Comparison of ENCODE assay signal across 34 cellular contexts in genomic region chr5:107582625-107583024, GRCh38.
"Had no signal": no experiment of that assay in that cellular context is flagged by ENCODE, and none has a peak within 500 bp of the region (broad histone marks: within the 10 kb centered on the region; RNA-seq: fewer than 3 reads in every experiment).

No MANE protein-coding gene starts in this region.

- DNase-seq: activated B cell treated with CpG ODN at 0.5 μM for 24 hours; activated CD4-positive, alpha-beta memory T cell treated with anti-CD3 and anti-CD28 coated beads for 36 hours; activated CD4-positive, alpha-beta T cell treated with anti-CD3 and anti-CD28 coated beads for 4 hours; activated CD4-positive, alpha-beta T cell treated with anti-CD3 and anti-CD28 coated beads, Interleukin-2, amount 10 ng/mL, durations not matched to agents 24 days and 14 days; activated CD4-positive, alpha-beta T cell treated with anti-CD3 and anti-CD28 coated beads, Interleukin-2, amount 50 U/mL, for 1 hour; activated CD4-positive, alpha-beta T cell treated with anti-CD3 and anti-CD28 coated beads, Interleukin-2, amount 50 U/mL, for 4 hours; activated CD4-positive, CD25-positive, alpha-beta regulatory T cell treated with anti-CD3 and anti-CD28 coated beads, Interleukin-2, amount 50 U/mL, for 72 hours; activated CD8-positive, alpha-beta memory T cell treated with anti-CD3 and anti-CD28 coated beads, Interleukin-2, amount 50 U/mL, for 4 hours; activated CD8-positive, alpha-beta T cell treated with anti-CD3 and anti-CD28 coated beads for 36 hours; activated effector memory CD4-positive, alpha-beta T cell treated with anti-CD3 and anti-CD28 coated beads, Interleukin-2, amount 50 U/mL, for 16 hours; activated gamma-delta T cell treated with Interleukin-2 at 50 U/mL for 16 hours; activated naive CD4-positive, alpha-beta T cell; activated naive CD4-positive, alpha-beta T cell treated with anti-CD3 and anti-CD28 coated beads for 36 hours; activated naive CD4-positive, alpha-beta T cell treated with anti-CD3 and anti-CD28 coated beads, Interleukin-2, amount 50 U/mL, for 16 hours; activated naive CD8-positive, alpha-beta T cell treated with anti-CD3 and anti-CD28 coated beads for 36 hours; activated T-cell treated with anti-CD3 and anti-CD28 coated beads for 4 hours; activated T-cell treated with anti-CD3 and anti-CD28 coated beads, Interleukin-2, amount 50 U/mL, for 1 hour; activated T-cell treated with anti-CD3 and anti-CD28 coated beads, Interleukin-2, amount 50 U/mL, for 4 hours; activated T-cell treated with anti-CD3 and anti-CD28 coated beads, Interleukin-2, amount 50 U/mL, for 72 hours; adrenal gland; amniotic stem cell; aorta; body of pancreas; brain microvascular endothelial cell; central memory CD4-positive, alpha-beta T cell; T-helper 2 cell; T-helper 9 cell had no signal

- H3K36me3 ChIP-seq: adrenal gland, brain microvascular endothelial cell, breast epithelium had no signal

- ATAC-seq: activated CD8-positive, alpha-beta T cell treated with anti-CD3 and anti-CD28 coated beads for 36 hours; activated naive CD4-positive, alpha-beta T cell treated with anti-CD3 and anti-CD28 coated beads, Interleukin-2, amount 50 U/mL, for 72 hours; activated T-cell treated with anti-CD3 and anti-CD28 coated beads, Interleukin-2, amount 50 U/mL, for 4 hours; activated T-cell treated with anti-CD3 and anti-CD28 coated beads, Interleukin-2, amount 50 U/mL, for 72 hours; activated T-helper 17 cell treated with anti-CD3 and anti-CD28 coated beads, Interleukin-2, amount 50 U/mL, for 72 hours; body of pancreas had no signal

- H3K9me3 Mint-ChIP-seq: activated B cell treated with CpG ODN at 0.5 μM for 24 hours; activated CD4-positive, alpha-beta memory T cell treated with anti-CD3 and anti-CD28 coated beads for 36 hours; activated CD4-positive, alpha-beta T cell treated with anti-CD3 and anti-CD28 coated beads, Interleukin-2, amount 10 ng/mL, durations not matched to agents 24 days and 14 days; activated CD8-positive, alpha-beta T cell treated with anti-CD3 and anti-CD28 coated beads for 36 hours; activated naive CD4-positive, alpha-beta T cell treated with anti-CD3 and anti-CD28 coated beads for 36 hours; activated naive CD4-positive, alpha-beta T cell treated with anti-CD3 and anti-CD28 coated beads, Interleukin-2, amount 50 U/mL, for 72 hours; activated naive CD8-positive, alpha-beta T cell treated with anti-CD3 and anti-CD28 coated beads for 36 hours; activated T-cell treated with anti-CD3 and anti-CD28 coated beads, Interleukin-2, amount 50 U/mL, for 4 hours; activated T-cell treated with anti-CD3 and anti-CD28 coated beads, Interleukin-2, amount 50 U/mL, for 72 hours; activated T-helper 1 cell treated with anti-CD3 and anti-CD28 coated beads, Interleukin-12 subunit alpha, Interleukin-12 subunit beta, Interleukin-2, Interleukin-4 antibody, amounts not matched to agents 30 ng/mL and 10 ng/mL and 1 ng/mL, durations not matched to agents 14 hours and 24 hours and 36 hours; activated T-helper 17 cell treated with anti-CD3 and anti-CD28 coated beads, Interleukin-2, amount 50 U/mL, for 72 hours; T-helper 1 cell treated with Interleukin-12 subunit alpha and Interleukin-12 subunit beta and Interleukin-4 antibody, amounts not matched to agents 30 μg/mL and 1 μg/mL, for 36 hours; T-helper 2 cell treated with Interferon-gamma antibody and Interleukin-4, amounts not matched to agents 5 μg/mL and 100 μg/mL, for 36 hours had no signal

- H3K36me3 Mint-ChIP-seq: activated CD4-positive, alpha-beta memory T cell treated with anti-CD3 and anti-CD28 coated beads for 36 hours; activated naive CD4-positive, alpha-beta T cell treated with anti-CD3 and anti-CD28 coated beads, Interleukin-2, amount 50 U/mL, for 72 hours; activated naive CD8-positive, alpha-beta T cell treated with anti-CD3 and anti-CD28 coated beads for 36 hours had no signal

- H3K27ac ChIP-seq: adrenal gland, body of pancreas, brain microvascular endothelial cell, breast epithelium, VCaP had no signal

- H3K27ac Mint-ChIP-seq: activated B cell treated with CpG ODN at 0.5 μM for 24 hours; activated CD4-positive, alpha-beta memory T cell treated with anti-CD3 and anti-CD28 coated beads for 36 hours; activated CD4-positive, alpha-beta T cell treated with anti-CD3 and anti-CD28 coated beads, Interleukin-2, amount 10 ng/mL, durations not matched to agents 24 days and 14 days; activated CD8-positive, alpha-beta T cell treated with anti-CD3 and anti-CD28 coated beads for 36 hours; activated naive CD4-positive, alpha-beta T cell treated with anti-CD3 and anti-CD28 coated beads for 36 hours; activated naive CD4-positive, alpha-beta T cell treated with anti-CD3 and anti-CD28 coated beads, Interleukin-2, amount 50 U/mL, for 72 hours; activated naive CD8-positive, alpha-beta T cell treated with anti-CD3 and anti-CD28 coated beads for 36 hours; activated T-cell treated with anti-CD3 and anti-CD28 coated beads, Interleukin-2, amount 50 U/mL, for 72 hours; activated T-helper 1 cell treated with anti-CD3 and anti-CD28 coated beads, Interleukin-12 subunit alpha, Interleukin-12 subunit beta, Interleukin-2, Interleukin-4 antibody, amounts not matched to agents 30 ng/mL and 10 ng/mL and 1 ng/mL, durations not matched to agents 14 hours and 24 hours and 36 hours; activated T-helper 17 cell treated with anti-CD3 and anti-CD28 coated beads, Interleukin-2, amount 50 U/mL, for 72 hours; T-helper 1 cell treated with Interleukin-12 subunit alpha and Interleukin-12 subunit beta and Interleukin-4 antibody, amounts not matched to agents 30 μg/mL and 1 μg/mL, for 36 hours; T-helper 2 cell treated with Interferon-gamma antibody and Interleukin-4, amounts not matched to agents 5 μg/mL and 100 μg/mL, for 36 hours had no signal

- H3K4me1 Mint-ChIP-seq: activated B cell treated with CpG ODN at 0.5 μM for 24 hours; activated CD4-positive, alpha-beta T cell treated with anti-CD3 and anti-CD28 coated beads, Interleukin-2, amount 10 ng/mL, durations not matched to agents 24 days and 14 days; activated naive CD8-positive, alpha-beta T cell treated with anti-CD3 and anti-CD28 coated beads for 36 hours; activated T-helper 17 cell treated with anti-CD3 and anti-CD28 coated beads, Interleukin-2, amount 50 U/mL, for 72 hours had no signal

- H3K9me3 ChIP-seq: adrenal gland, body of pancreas, breast epithelium had no signal

- H3K4me3 ChIP-seq: adrenal gland, body of pancreas, breast epithelium had no signal

- H3K4me1 ChIP-seq: adrenal gland, body of pancreas, breast epithelium had no signal

- H3K4me3 Mint-ChIP-seq: activated B cell treated with CpG ODN at 0.5 μM for 24 hours; activated CD4-positive, alpha-beta memory T cell treated with anti-CD3 and anti-CD28 coated beads for 36 hours; activated CD4-positive, alpha-beta T cell treated with anti-CD3 and anti-CD28 coated beads, Interleukin-2, amount 10 ng/mL, durations not matched to agents 24 days and 14 days; activated CD8-positive, alpha-beta T cell treated with anti-CD3 and anti-CD28 coated beads for 36 hours; activated naive CD4-positive, alpha-beta T cell treated with anti-CD3 and anti-CD28 coated beads for 36 hours; activated naive CD8-positive, alpha-beta T cell treated with anti-CD3 and anti-CD28 coated beads for 36 hours; activated T-cell treated with anti-CD3 and anti-CD28 coated beads, Interleukin-2, amount 50 U/mL, for 4 hours; activated T-cell treated with anti-CD3 and anti-CD28 coated beads, Interleukin-2, amount 50 U/mL, for 72 hours; activated T-helper 1 cell treated with anti-CD3 and anti-CD28 coated beads, Interleukin-12 subunit alpha, Interleukin-12 subunit beta, Interleukin-2, Interleukin-4 antibody, amounts not matched to agents 30 ng/mL and 10 ng/mL and 1 ng/mL, durations not matched to agents 14 hours and 24 hours and 36 hours; activated T-helper 17 cell treated with anti-CD3 and anti-CD28 coated beads, Interleukin-2, amount 50 U/mL, for 72 hours; T-helper 1 cell treated with Interleukin-12 subunit alpha and Interleukin-12 subunit beta and Interleukin-4 antibody, amounts not matched to agents 30 μg/mL and 1 μg/mL, for 36 hours; T-helper 2 cell treated with Interferon-gamma antibody and Interleukin-4, amounts not matched to agents 5 μg/mL and 100 μg/mL, for 36 hours had no signal

- H3K27me3 ChIP-seq: adrenal gland, body of pancreas, brain microvascular endothelial cell, breast epithelium had no signal
